ENCODE assay signal across 8 cellular contexts in genomic region chr17:59892251-59892848, GRCh38. TPM values are rescaled to one million over a fixed set of nuclear protein-coding genes. Genes with fewer than 3 reads are reported as not detected.
DNase-seq lines count a peak whose midpoint lies in the region; ATAC-seq and TF ChIP-seq lines count a peak whose summit lies in the region.

No MANE protein-coding gene starts in this region.

- TF ChIP-seq CTCF in left ventricle myocardium inferior (IDR thresholded peaks at IDR 0.05; ENCODE audit: borderline replicate concordance) (no peak), gastrocnemius medialis (IDR thresholded peaks at IDR 0.05 in 4 of 5, conservative IDR thresholded peaks at IDR 0.05 in 1 of 5) (peak in 1 of 5 experiments; percentile 18)

- H3K9me3 Mint-ChIP-seq in activated T-helper 1 cell treated with anti-CD3 and anti-CD28 coated beads, Interleukin-12 subunit alpha, Interleukin-12 subunit beta, Interleukin-2, Interleukin-4 antibody, amounts not matched to agents 30 ng/mL and 10 ng/mL and 1 ng/mL, durations not matched to agents 14 hours and 24 hours and 36 hours, result no peaks in the 10 kb centered on the region

- in situ Hi-C loops in gastrocnemius medialis (cut with MboI; ENCODE audit: low sequenced_read_pairs in 4 of 4), result no loop called here

- no peak for TF ChIP-seq POLR2A in gastrocnemius medialis (IDR thresholded peaks at IDR 0.05)

- peaks cover 48% of the 10 kb centered on the region for H3K4me1 ChIP-seq in left ventricle myocardium inferior
- peaks cover 32 to 37% of the 10 kb centered on the region in 2 donors for H3K4me1 ChIP-seq in gastrocnemius medialis

- peak; percentile 89 for DNase-seq in NK-92 treated with Interleukin-12 subunit alpha and Interleukin-12 subunit beta, amount 100 ng/mL, for 24 hours (lab: John Stamatoyannopoulos, UW)
- no peak for DNase-seq in NK-92 (lab: John Stamatoyannopoulos, UW; ENCODE audit: unreplicated experiment)
- no peak for DNase-seq in activated T-helper 1 cell treated with anti-CD3 and anti-CD28 coated beads, Interleukin-12 subunit alpha, Interleukin-12 subunit beta, Interleukin-2, Interleukin-4 antibody, amounts not matched to agents 30 ng/mL and 10 ng/mL and 1 ng/mL, durations not matched to agents 14 hours and 24 hours and 36 hours (ENCODE audit: low spot score)
- no peak for DNase-seq in left ventricle myocardium inferior
- DNase-seq in gastrocnemius medialis, result no peak
- no peak for DNase-seq in NCI-H1694 treated with DMSO at 0.1 percent for 48 hours (lab: John Stamatoyannopoulos, UW)
- DNase-seq in stimulated activated CD4-positive, alpha-beta T cell treated with anti-CD3 and anti-CD28 coated beads, Interleukin-12 subunit alpha, Interleukin-12 subunit beta, amount 100 ng/mL, for 4 hours, result no peak

- peaks cover 59% of the 10 kb centered on the region for H3K4me1 Mint-ChIP-seq in activated T-helper 1 cell treated with anti-CD3 and anti-CD28 coated beads, Interleukin-12 subunit alpha, Interleukin-12 subunit beta, Interleukin-2, Interleukin-4 antibody, amounts not matched to agents 30 ng/mL and 10 ng/mL and 1 ng/mL, durations not matched to agents 14 hours and 24 hours and 36 hours (ENCODE audit: low read depth)

- no peaks in the 10 kb centered on the region for H3K27me3 ChIP-seq in left ventricle myocardium inferior (ENCODE audit: low read depth)
- H3K27me3 ChIP-seq in gastrocnemius medialis, result no peaks in the 10 kb centered on the region

- no peaks in the 10 kb centered on the region for H3K9me3 ChIP-seq in left ventricle myocardium inferior (replicated peaks)
- no peaks in the 10 kb centered on the region for H3K9me3 ChIP-seq in gastrocnemius medialis

- H3K36me3 Mint-ChIP-seq in activated T-helper 1 cell treated with anti-CD3 and anti-CD28 coated beads, Interleukin-12 subunit alpha, Interleukin-12 subunit beta, Interleukin-2, Interleukin-4 antibody, amounts not matched to agents 30 ng/mL and 10 ng/mL and 1 ng/mL, durations not matched to agents 14 hours and 24 hours and 36 hours (ENCODE audit: low read depth), result peaks cover 15% of the 10 kb centered on the region

- peaks cover 3% of the 10 kb centered on the region for H3K27me3 Mint-ChIP-seq in activated T-helper 1 cell treated with anti-CD3 and anti-CD28 coated beads, Interleukin-12 subunit alpha, Interleukin-12 subunit beta, Interleukin-2, Interleukin-4 antibody, amounts not matched to agents 30 ng/mL and 10 ng/mL and 1 ng/mL, durations not matched to agents 14 hours and 24 hours and 36 hours (ENCODE audit: insufficient read depth)

- intact Hi-C loops in activated T-helper 1 cell treated with anti-CD3 and anti-CD28 coated beads, Interleukin-12 subunit alpha, Interleukin-12 subunit beta, Interleukin-2, Interleukin-4 antibody, amounts not matched to agents 30 ng/mL and 10 ng/mL and 1 ng/mL, durations not matched to agents 14 hours and 24 hours and 36 hours (cut with micrococcal nuclease), result loop anchor here (1.0 to 5.0 kb wide), 8 partner anchors 46 to 738 kb away; partner anchors contain the start of genes CLTC, PRR11, PTRH2 and SKA2
- intact Hi-C loops in left ventricle myocardium inferior (cut with micrococcal nuclease), result no loop called here
- intact Hi-C loops in gastrocnemius medialis (cut with DNase I; ENCODE audit: low total_unique reads), result loop anchor here (5.0 kb wide), 1 partner anchor 275 kb away; the partner anchor contains the start of gene CLTC

- peak overlapping the region; percentile 85 for H3K4me3 ChIP-seq in left ventricle myocardium inferior
- peak overlapping the region; percentile 57 to 97 (median 95) for H3K4me3 ChIP-seq in gastrocnemius medialis

- peak overlapping the region; percentile 100 for H3K4me3 Mint-ChIP-seq in activated T-helper 1 cell treated with anti-CD3 and anti-CD28 coated beads, Interleukin-12 subunit alpha, Interleukin-12 subunit beta, Interleukin-2, Interleukin-4 antibody, amounts not matched to agents 30 ng/mL and 10 ng/mL and 1 ng/mL, durations not matched to agents 14 hours and 24 hours and 36 hours

- peak overlapping the region; percentile 91 for H3K27ac ChIP-seq in left ventricle myocardium inferior (replicated peaks)
- H3K27ac ChIP-seq in gastrocnemius medialis, result peak overlapping the region; percentile 95 to 98 (median 98)

- ATAC-seq in HG03175 (IDR thresholded peaks at IDR 0.05; ENCODE audit: unreplicated experiment) (peak; percentile 57), gastrocnemius medialis (peak; percentile 73 to 76)

- H3K36me3 ChIP-seq in left ventricle myocardium inferior (peaks cover 13% of the 10 kb centered on the region), gastrocnemius medialis (peaks cover 0 to 18% of the 10 kb centered on the region in 2 donors)

- H3K27ac Mint-ChIP-seq in activated T-helper 1 cell treated with anti-CD3 and anti-CD28 coated beads, Interleukin-12 subunit alpha, Interleukin-12 subunit beta, Interleukin-2, Interleukin-4 antibody, amounts not matched to agents 30 ng/mL and 10 ng/mL and 1 ng/mL, durations not matched to agents 14 hours and 24 hours and 36 hours, result peak overlapping the region; percentile 99

RNA-seq across cellular contexts. Expression of gene TUBD1, which starts 0.4 kb away (rescaled TPM):
- total RNA-seq in activated T-helper 1 cell treated with anti-CD3 and anti-CD28 coated beads, Interleukin-12 subunit alpha, Interleukin-12 subunit beta, Interleukin-2, Interleukin-4 antibody, amounts not matched to agents 30 ng/mL and 10 ng/mL and 1 ng/mL, durations not matched to agents 14 hours and 24 hours and 36 hours, result 12.3 and 13.2 TPM in 2 replicates
- 7.8 TPM for total RNA-seq in left ventricle myocardium inferior
- 1 to 10 TPM; 5.4 to 9.2 (median 9.2) TPM for total RNA-seq in gastrocnemius medialis

RNA-seq across cellular contexts. Expression of gene RPS6KB1, which starts 0.6 kb away (rescaled TPM):
- 67.6 and 82.7 TPM in 2 replicates for total RNA-seq in activated T-helper 1 cell treated with anti-CD3 and anti-CD28 coated beads, Interleukin-12 subunit alpha, Interleukin-12 subunit beta, Interleukin-2, Interleukin-4 antibody, amounts not matched to agents 30 ng/mL and 10 ng/mL and 1 ng/mL, durations not matched to agents 14 hours and 24 hours and 36 hours
- 20.3 TPM for total RNA-seq in left ventricle myocardium inferior
- 10 to 100 TPM; 38.4 to 58.4 (median 41.6) TPM for total RNA-seq in gastrocnemius medialis
